In genomic region chr11:134592391-134592990, GRCh38 we compare ENCODE assay signal across 8 cellular contexts.
DNase-seq lines count a peak whose midpoint lies in the region; ATAC-seq and TF ChIP-seq lines count a peak whose summit lies in the region.

No MANE protein-coding gene starts in this region.

- no peaks in the 10 kb centered on the region for H3F3A ChIP-seq in Loucy (ENCODE audit: low read depth)

- peak; percentile 4 to 8 for DNase-seq in NCI-H2081 (lab: John Stamatoyannopoulos, UW)
- DNase-seq in NCI-H2081 treated with DMSO at 0.1 percent for 48 hours (lab: John Stamatoyannopoulos, UW), result no peak
- DNase-seq in activated CD8-positive, alpha-beta memory T cell treated with anti-CD3 and anti-CD28 coated beads for 48 hours (ENCODE audit: low read depth in 2 of 3, low spot score in 2 of 3), result peak; percentile 19 to 43 (median 39)
- DNase-seq in islet precursor cell, result peak; percentile 84
- DNase-seq in stimulated activated naive CD4-positive, alpha-beta T cell treated with Interleukin-2 at 50 U/mL for 16 hours (lab: John Stamatoyannopoulos, UW), result peak; percentile 7
- no peak for DNase-seq in SHP77 treated with DMSO at 0.1 percent for 48 hours (lab: John Stamatoyannopoulos, UW)

- no peaks in the 10 kb centered on the region for H4K20me1 ChIP-seq in Loucy (ENCODE audit: insufficient read depth, low read length, poor library complexity, severe bottlenecking)

- no peak overlapping the region for H3K4me2 ChIP-seq in Loucy (ENCODE audit: low read depth, low read length, poor library complexity, severe bottlenecking)

- TF ChIP-seq CTCF in Loucy (conservative IDR thresholded peaks at IDR 0.05; ENCODE audit: low read length), result peak; percentile 73

- H3K9me3 ChIP-seq in Loucy (ENCODE audit: insufficient read depth, low read depth, low read length), result no peaks in the 10 kb centered on the region; the same call in 1 of the 2 replicates

- H3K4me3 ChIP-seq in Loucy (ENCODE audit: low read length, poor library complexity, severe bottlenecking), result no peak overlapping the region

- no peaks in the 10 kb centered on the region for H3K4me1 ChIP-seq in Loucy (ENCODE audit: insufficient read depth, low read length, poor library complexity, severe bottlenecking)

- no peaks in the 10 kb centered on the region for H3K9me2 ChIP-seq in Loucy (replicated peaks; ENCODE audit: low read depth, low read length)

- no peaks in the 10 kb centered on the region for H3K36me3 ChIP-seq in Loucy (ENCODE audit: insufficient read depth, low read length)

- no peak overlapping the region for H2AFZ ChIP-seq in Loucy (ENCODE audit: low read length)

- H3K27me3 ChIP-seq in Loucy (ENCODE audit: insufficient read depth, low read length, poor library complexity, severe bottlenecking), result no peaks in the 10 kb centered on the region

- no peak overlapping the region for H3K9ac ChIP-seq in Loucy (ENCODE audit: low read depth, low read length, poor library complexity, severe bottlenecking)

- H3K79me2 ChIP-seq in Loucy (ENCODE audit: insufficient read depth, low read length), result no peaks in the 10 kb centered on the region

- ATAC-seq in GM19397 (IDR thresholded peaks at IDR 0.05; ENCODE audit: unreplicated experiment), result no peak

Comparison
In these comparisons a context has a peak if more than half of its experiments do, and no peak if none do; other contexts are left out.
1. DNase-seq: peak in NCI-H2081 (2 of 2), activated CD8-positive, alpha-beta memory T cell treated with anti-CD3 and anti-CD28 coated beads for 48 hours (3 of 3), islet precursor cell (single experiment) and stimulated activated naive CD4-positive, alpha-beta T cell treated with Interleukin-2 at 50 U/mL for 16 hours (single experiment); none in NCI-H2081 treated with DMSO at 0.1 percent for 48 hours (single experiment) and SHP77 treated with DMSO at 0.1 percent for 48 hours (single experiment).